In genomic region chr16:67480833-67481560, GRCh38 we compare ENCODE assay signal across 8 cellular contexts. TPM values are rescaled to one million over a fixed set of nuclear protein-coding genes. Genes with fewer than 3 reads are reported as not detected.
DNase-seq lines count a peak whose midpoint lies in the region; FAIRE-seq and TF ChIP-seq lines count a peak whose summit lies in the region.

Gene ATP6V0D1 (minus strand): TSS chr16:67481157. CDS start chr16:67481086, 71 bp downstream.

- H3K4me3 ChIP-seq in HAP-1 (peak within 1 kb of the TSS; percentile 96), MG63 (peak within 1 kb of the TSS; percentile 93), neural cell (ENCODE audit: low read length) (peak within 1 kb of the TSS; percentile 100), stomach (peak within 1 kb of the TSS; percentile 79 to 98 (median 93))

- H3F3A ChIP-seq in neural cell (ENCODE audit: insufficient read depth, low read length, poor library complexity, severe bottlenecking): no peaks in the 10 kb centered on the region

- H4K20me1 ChIP-seq in neural cell (ENCODE audit: insufficient read depth): no peaks in the 10 kb centered on the region

- H2AFZ ChIP-seq in neural cell (ENCODE audit: low read depth, low read length): peak within 1 kb of the TSS; percentile 96

- H3K27ac ChIP-seq in neural cell (ENCODE audit: low read length) (peak within 1 kb of the TSS; percentile 95), stomach (peak within 1 kb of the TSS; percentile 86 to 98 (median 96))

- TF ChIP-seq POLR2A in stomach (IDR thresholded peaks at IDR 0.05): no peak

- H3K27me3 ChIP-seq in HAP-1 (ENCODE audit: low read depth) (no peaks in the 10 kb centered on the region), MG63 (no peaks in the 10 kb centered on the region), neural cell (ENCODE audit: insufficient read depth, low read depth, low read length) (no peaks in the 10 kb centered on the region), stomach (no peaks in the 10 kb centered on the region)

- peak within 1 kb of the TSS; percentile 97 for H3K4me2 ChIP-seq in neural cell (ENCODE audit: low read length)

- 0 to 1% (median 0%) methylated on average over 40 to 57 of the region's 57 CpGs for WGBS in stomach, 5 donors

- H3K9me3 ChIP-seq in HAP-1 (no peaks in the 10 kb centered on the region), MG63 (no peaks in the 10 kb centered on the region), neural cell (ENCODE audit: low read length) (no peaks in the 10 kb centered on the region), stomach (no peaks in the 10 kb centered on the region)

- in situ Hi-C loops in HAP-1 (cut with MboI; ENCODE audit: low sequenced_read_pairs): no loop called here

- H3K36me3 ChIP-seq in HAP-1 (replicated peaks) (no peaks in the 10 kb centered on the region), MG63 (no peaks in the 10 kb centered on the region), neural cell (ENCODE audit: insufficient read depth, low read length) (no peaks in the 10 kb centered on the region), stomach (peaks cover 0 to 18% (median 16%) of the 10 kb centered on the region in 4 donors)

- peak; percentile 76 for FAIRE-seq in G401.6 (lab: Jason Lieb, UNC)

- peak within 1 kb of the TSS; percentile 98 for H3K9ac ChIP-seq in neural cell (ENCODE audit: low read length)

- peak; percentile 95 to 99 for DNase-seq in HAP-1 (ENCODE audit: low spot score in 2 of 2)
- DNase-seq in MG63: peak; percentile 92
- peak; percentile 89 for DNase-seq in SHP77 treated with DMSO at 0.1 percent for 48 hours (lab: John Stamatoyannopoulos, UW)
- DNase-seq in activated gamma-delta T cell (lab: John Stamatoyannopoulos, UW): peak; percentile 96
- DNase-seq in fibroblast of the conjunctiva (ENCODE audit: low read depth): peak; percentile 97
- peak; percentile 99 for DNase-seq in stomach

- H3K4me1 ChIP-seq in HAP-1 (peaks cover 13% of the 10 kb centered on the region), stomach (peaks cover 48 to 69% (median 57%) of the 10 kb centered on the region in 4 donors)

- peaks cover 41% of the 10 kb centered on the region for H3K79me2 ChIP-seq in neural cell (replicated peaks; ENCODE audit: insufficient read depth, low read length)

- no peaks in the 10 kb centered on the region for H3K9me2 ChIP-seq in neural cell (ENCODE audit: insufficient read depth, low read length)

- TF ChIP-seq EP300 in neural cell (conservative IDR thresholded peaks at IDR 0.05; ENCODE audit: poor library complexity, severe bottlenecking): peak; percentile 74
- TF ChIP-seq EP300 in stomach (IDR thresholded peaks at IDR 0.05): peak; percentile 14

- TF ChIP-seq CTCF in neural cell (IDR thresholded peaks at IDR 0.05; ENCODE audit: poor library complexity, severe bottlenecking): peak; percentile 99
- peak in 5 of 7 experiments; percentile 70 to 94 (median 88) for TF ChIP-seq CTCF in stomach (IDR thresholded peaks at IDR 0.05)

- peak; percentile 79 for TF ChIP-seq RAD21 in neural cell (conservative IDR thresholded peaks at IDR 0.05)

- intact Hi-C loops in stomach (cut with DNase I; ENCODE audit: low total_unique reads): no loop called here

TF ChIP-seq in neural cell, 6 proteins besides CTCF, POLR2A, EP300 and RAD21:
- TF ChIP-seq SMC3 (conservative IDR thresholded peaks at IDR 0.05; ENCODE audit: poor library complexity) (peak; percentile 73), TAF1 (IDR thresholded peaks at IDR 0.05; ENCODE audit: low read depth) (peak; percentile 92), POLR2AphosphoS5 (IDR thresholded peaks at IDR 0.05) (peak; percentile 98), EZH2 (IDR thresholded peaks at IDR 0.05; ENCODE audit: borderline replicate concordance, insufficient read depth, low read length, poor library complexity, severe bottlenecking) (no peak), REST (IDR thresholded peaks at IDR 0.05; ENCODE audit: borderline replicate concordance) (peak; percentile 93), MXI1 (conservative IDR thresholded peaks at IDR 0.05; ENCODE audit: poor library complexity, severe bottlenecking) (peak; percentile 90)

RNA-seq across cellular contexts. Expression of gene ATP6V0D1, which starts in this region (rescaled TPM):
- 30.8 and 42.3 TPM in 2 replicates for total RNA-seq in MG63 (2014; rRNA removed; shearing (Covaris generic); ENCODE audit: low replicate concordance)
- polyA plus RNA-seq in neural cell: 188 and 195 TPM in 2 replicates
- polyA minus RNA-seq in neural cell: 176 and 188 TPM in 2 replicates
- total RNA-seq in stomach: 100 to 1,000 TPM in 1 of 5 donors, 10 to 100 TPM in 4; 23.5 to 102 (median 72.2) TPM
- polyA plus RNA-seq in stomach: 100 to 1,000 TPM in 1 of 3 donors, 10 to 100 TPM in 2; 36.5 to 102 (median 57.7) TPM

Comparison
In these comparisons a context has a peak if more than half of its experiments do, and no peak if none do; other contexts are left out.
1. Peak in every context shown above with its lines: DNase-seq, H3K4me3 ChIP-seq and H3K27ac ChIP-seq.